In the genomic region with DNA sequence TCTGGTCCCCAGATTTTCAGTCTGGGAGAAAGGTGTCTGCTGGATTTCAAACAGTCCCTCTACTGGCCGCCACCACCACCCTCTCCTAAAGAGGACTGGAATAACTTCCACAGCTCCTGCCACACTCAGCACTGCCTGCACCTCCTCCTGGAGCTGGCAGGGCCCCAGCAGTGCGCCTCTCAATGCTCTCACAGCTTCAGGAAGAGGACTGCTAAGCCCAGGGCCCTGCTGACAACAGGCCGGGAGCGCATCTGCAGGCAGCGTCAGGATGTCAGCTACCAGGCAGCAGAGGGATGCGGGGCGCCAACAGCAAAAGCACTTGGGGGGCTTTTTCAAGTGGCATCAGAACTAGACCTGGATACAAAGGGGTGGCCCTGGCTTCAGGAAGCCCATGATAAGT, we compare ENCODE assay signal across 7 cellular contexts. TPM values are rescaled to one million over a fixed set of nuclear protein-coding genes. Genes with fewer than 3 reads are reported as not detected.
DNase-seq lines count a peak whose midpoint lies in the region; ATAC-seq and TF ChIP-seq lines count a peak whose summit lies in the region.
"Not testable (repeated sequence)": the region's sequence is repeated elsewhere in the genome, so short reads cannot be mapped to it uniquely, and the experiment has no call there.

No MANE protein-coding gene starts in this region.

- TF ChIP-seq CTCF in epithelial cell of proximal tubule (conservative IDR thresholded peaks at IDR 0.05; ENCODE audit: low read depth, low read length); mesothelial cell of epicardium (IDR thresholded peaks at IDR 0.05; ENCODE audit: unreplicated experiment); sigmoid colon (IDR thresholded peaks at IDR 0.05): not testable (repeated sequence)

- intact Hi-C loops in right cardiac atrium (cut with DNase I); sigmoid colon (cut with DNase I): not testable (repeated sequence)

- not testable (repeated sequence) for H3K4me3 Mint-ChIP-seq in mesothelial cell of epicardium

- WGBS in right cardiac atrium = 52% methylated on average over 7 of the region's 7 CpGs
- 93 to 94% methylated on average over 7 of the region's 7 CpGs for WGBS in sigmoid colon, 2 donors

- H3K9me3 Mint-ChIP-seq in mesothelial cell of epicardium = not testable (repeated sequence)

- H3K4me3 ChIP-seq in SJCRH30; right cardiac atrium (ENCODE audit: low read length); sigmoid colon: not testable (repeated sequence)
- H3K4me3 ChIP-seq in epithelial cell of proximal tubule (ENCODE audit: low read depth, low read length) = peak overlapping the region; percentile 20

- H3K9me3 ChIP-seq in SJCRH30 (replicated peaks); right cardiac atrium (ENCODE audit: control insufficient read depth, low read length); sigmoid colon: not testable (repeated sequence)

- not testable (repeated sequence) for ATAC-seq in right cardiac atrium

- DNase-seq in DMS79 treated with DMSO at 0.1 percent for 48 hours (lab: John Stamatoyannopoulos, UW) (peak; percentile 42), NCI-H146 (lab: John Stamatoyannopoulos, UW) (peak; percentile 11), SJCRH30 (peak; percentile 14 to 17), right cardiac atrium (peak; percentile 59 to 89 (median 82)), mesothelial cell of epicardium (ENCODE audit: low spot score in 2 of 2, unreplicated experiment in 2 of 2) (peak in 1 of 2 experiments; percentile 50), sigmoid colon (peak; percentile 68)
- not testable (repeated sequence) for DNase-seq in epithelial cell of proximal tubule (ENCODE audit: low read depth)

- not testable (repeated sequence) for TF ChIP-seq EP300 in sigmoid colon (IDR thresholded peaks at IDR 0.05)

- not testable (repeated sequence) for H3K27me3 Mint-ChIP-seq in mesothelial cell of epicardium (ENCODE audit: low read depth)

- H3K4me1 Mint-ChIP-seq in mesothelial cell of epicardium = peaks cover 45% of the 10 kb centered on the region

- not testable (repeated sequence) for H3K27ac ChIP-seq in SJCRH30, sigmoid colon
- peak overlapping the region; percentile 48 for H3K27ac ChIP-seq in right cardiac atrium (ENCODE audit: low read length)

- peak overlapping the region; percentile 17 for H3K27ac Mint-ChIP-seq in mesothelial cell of epicardium

- not testable (repeated sequence) for H3K27me3 ChIP-seq in SJCRH30; right cardiac atrium (ENCODE audit: control insufficient read depth, insufficient read depth); sigmoid colon

- H3K4me1 ChIP-seq in SJCRH30; right cardiac atrium (ENCODE audit: control insufficient read depth, insufficient read depth, low read length); sigmoid colon: not testable (repeated sequence)

- not testable (repeated sequence) for TF ChIP-seq POLR2A in sigmoid colon (IDR thresholded peaks at IDR 0.05)

- not testable (repeated sequence) for H3K36me3 Mint-ChIP-seq in mesothelial cell of epicardium

- not testable (repeated sequence) for H3K36me3 ChIP-seq in SJCRH30, sigmoid colon

RNA-seq across cellular contexts. Expression of a gene that starts 40.2 kb away (rescaled TPM):
- total RNA-seq in SJCRH30 (2014; rRNA removed; shearing (Covaris generic)) = 20.8 and 22.7 TPM in 2 replicates
- total RNA-seq in epithelial cell of proximal tubule = 19.6 and 21.4 TPM in 2 replicates
- total RNA-seq in right cardiac atrium = 10 to 100 TPM; 11.7 to 15.5 (median 13.3) TPM
- polyA plus RNA-seq in right cardiac atrium = 5.0 TPM
- 59.2 to 60.1 TPM (median 59.4 TPM) in 3 replicates for total RNA-seq in mesothelial cell of epicardium
- 1 to 10 TPM; 3.9 to 7.2 (median 6.2) TPM for total RNA-seq in sigmoid colon
- 10 to 100 TPM in 1 of 3 donors, 1 to 10 TPM in 2; 1.8 to 10.2 (median 2.5) TPM for polyA plus RNA-seq in sigmoid colon

RNA-seq across cellular contexts. Expression of a gene that starts 56.5 kb away (rescaled TPM):
- total RNA-seq in SJCRH30 (2014; rRNA removed; shearing (Covaris generic)) = 23.1 and 30.1 TPM in 2 replicates
- total RNA-seq in epithelial cell of proximal tubule (14.2 and 15.5 TPM in 2 replicates), right cardiac atrium (10 to 100 TPM; 17.8 to 28.7 (median 21.4) TPM), mesothelial cell of epicardium (6.6 to 8.0 TPM (median 7.6 TPM) in 3 replicates), sigmoid colon (10 to 100 TPM; 17.5 to 36.6 (median 28.0) TPM)
- polyA plus RNA-seq in right cardiac atrium (39.0 TPM), sigmoid colon (10 to 100 TPM in 2 of 3 donors, 1 to 10 TPM in 1; 8.4 to 19.6 (median 15.7) TPM)
